21 cellular contexts compared by ENCODE assay signal in the genomic region with DNA sequence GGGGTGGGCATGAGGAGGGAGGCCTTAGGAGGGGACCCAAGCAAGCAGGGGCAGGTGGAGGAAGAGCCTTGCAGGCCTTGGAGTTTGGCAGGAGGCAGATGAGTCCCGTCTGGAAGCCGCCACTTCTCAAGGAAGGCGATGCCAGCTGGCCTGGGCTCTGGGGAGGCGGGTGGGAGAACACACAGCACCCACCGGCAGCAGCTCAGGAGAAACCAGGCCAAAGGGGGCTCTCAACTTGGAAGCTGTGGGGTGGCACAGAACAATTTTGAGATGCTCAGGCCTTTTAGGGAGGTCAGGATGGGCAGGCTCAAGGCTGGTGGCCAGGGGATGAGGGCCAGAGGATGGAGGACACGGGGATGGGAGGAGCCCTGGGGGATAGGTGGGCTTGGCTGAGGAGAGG. TPM values are rescaled to one million over a fixed set of nuclear protein-coding genes. Genes with fewer than 3 reads are reported as not detected.
DNase-seq lines count a peak whose midpoint lies in the region; ATAC-seq, FAIRE-seq and TF ChIP-seq lines count a peak whose summit lies in the region.
"Had no signal": no experiment of that assay in that cellular context is flagged by ENCODE, and none has a peak within 500 bp of the region (broad histone marks: within the 10 kb centered on the region; RNA-seq: fewer than 3 reads in every experiment).

No MANE protein-coding gene starts in this region.

- H4K5ac ChIP-seq in H9 (ENCODE audit: insufficient read length, low read depth, low read length), result no peak overlapping the region

- no peak overlapping the region for H3K18ac ChIP-seq in H9 (ENCODE audit: insufficient read length, low read depth, low read length)

- H3K79me2 ChIP-seq in HepG2 (ENCODE audit: insufficient read depth, low read length), result no peaks in the 10 kb centered on the region
- H3K79me2 ChIP-seq in H9 (ENCODE audit: insufficient read depth, low read length), result no peaks in the 10 kb centered on the region
- H3K79me2 ChIP-seq in osteoblast (ENCODE audit: insufficient read depth, low read length), result no peaks in the 10 kb centered on the region

- no peak overlapping the region for H3K23ac ChIP-seq in H9 (ENCODE audit: insufficient read length, low read depth, low read length)

- H3K14ac ChIP-seq in H9 (ENCODE audit: insufficient read depth, low read length), result no peak overlapping the region

- no peaks in the 10 kb centered on the region for H3K79me1 ChIP-seq in H9 (ENCODE audit: insufficient read depth, low read depth, low read length, poor library complexity, severe bottlenecking)

- H3K9me3 Mint-ChIP-seq in H9, result peaks cover 51 to 84% of the 10 kb centered on the region in 2 experiments

- POLR2A ChIA-PET in HepG2 (lab: Yijun Ruan, JAX), result interaction anchor here (2.1 to 4.2 kb wide), 4 partner anchors 10 to 25 kb away, joined by 5 to 156 read pairs (median 42); a partner anchor contains a TSS

- H4K8ac ChIP-seq in H9 (replicated peaks; ENCODE audit: insufficient read length, low read depth, low read length), result no peak overlapping the region

- H3K9me3 ChIP-seq in HepG2 (ENCODE audit: low read length) (no peaks in the 10 kb centered on the region), right lobe of liver (no peaks in the 10 kb centered on the region), H9 (ENCODE audit: control insufficient read depth, low read depth, low read length) (peaks cover 26% of the 10 kb centered on the region), osteoblast (ENCODE audit: low read depth, low read length) (peaks cover 7% of the 10 kb centered on the region), aorta (ENCODE audit: control insufficient read depth, low read length) (no peaks in the 10 kb centered on the region)

- no peaks in the 10 kb centered on the region for H3K27me3 ChIP-seq in HepG2 (ENCODE audit: control insufficient read depth in 1 of 2, insufficient read depth in 2 of 2, low read length in 2 of 2)
- no peaks in the 10 kb centered on the region for H3K27me3 ChIP-seq in right lobe of liver
- no peaks in the 10 kb centered on the region for H3K27me3 ChIP-seq in H9 (ENCODE audit: insufficient read depth, low read length)
- peaks cover 4% of the 10 kb centered on the region for H3K27me3 ChIP-seq in osteoblast (ENCODE audit: insufficient read depth, low read length)
- H3K27me3 ChIP-seq in aorta (ENCODE audit: control insufficient read depth in 1 of 2, insufficient read depth in 2 of 2, low read length in 1 of 2), result no peaks in the 10 kb centered on the region

- no peaks in the 10 kb centered on the region for H4K20me1 ChIP-seq in HepG2 (ENCODE audit: insufficient read depth, low read length)
- peaks cover 2% of the 10 kb centered on the region for H4K20me1 ChIP-seq in H9 (ENCODE audit: control insufficient read depth, insufficient read depth, insufficient read length)
- H4K20me1 ChIP-seq in osteoblast (ENCODE audit: insufficient read depth, low read length), result no peaks in the 10 kb centered on the region

- no peak overlapping the region for H3K9ac ChIP-seq in HepG2 (ENCODE audit: insufficient read depth, low read depth, low read length)
- no peak overlapping the region for H3K9ac ChIP-seq in H9 (ENCODE audit: extremely low read depth, insufficient read length, low read length)
- H3K9ac ChIP-seq: GM23248 had no signal

- H2AK5ac ChIP-seq in H9 (ENCODE audit: insufficient read length, low read length), result no peak overlapping the region

- CTCF ChIA-PET in HepG2 (lab: Yijun Ruan, JAX; ENCODE audit: low intra/inter-chr PET ratio, low total read pairs), result interaction anchor here (1.5 to 3.1 kb wide), 2 partner anchors 14 to 25 kb away, joined by 5 to 21 read pairs; no protein-coding TSS in a partner anchor

- H3K4me1 Mint-ChIP-seq in H9, result no peaks in the 10 kb centered on the region
- H3K4me1 Mint-ChIP-seq: CD4-positive, alpha-beta memory T cell had no signal

- H3K27ac ChIP-seq in HepG2 (ENCODE audit: extremely low read length, insufficient read depth, low read length), result peak overlapping the region; percentile 43
- no peak overlapping the region for H3K27ac ChIP-seq in right lobe of liver
- H3K27ac ChIP-seq in H9 (ENCODE audit: insufficient read length, low read depth, low read length), result no peak overlapping the region
- no peak overlapping the region for H3K27ac ChIP-seq in osteoblast (ENCODE audit: low read depth, low read length)
- H3K27ac ChIP-seq in aorta (ENCODE audit: low read depth in 1 of 2, low read length in 2 of 2), result no peak overlapping the region
- H3K27ac ChIP-seq: C4-2B, GM23248 had no signal

- WGBS in HepG2 (ENCODE audit: low lambda C conversion rate), result 92% methylated on average over 2 of the region's 6 CpGs
- WGBS in right lobe of liver (ENCODE audit: insufficient coverage, low coverage, low lambda C conversion rate, missing lambda C conversion rate), result 27% methylated on average over 2 of the region's 6 CpGs
- no CpG with 5 or more reads among the region's 6 CpGs for WGBS in H9 (ENCODE audit: extremely low coverage, insufficient read length, low lambda C conversion rate)
- WGBS in aorta, 2 donors, result 75 to 89% methylated on average over 6 of the region's 6 CpGs

- no peak overlapping the region for H3K4ac ChIP-seq in H9 (ENCODE audit: low read depth, low read length)

- TF ChIP-seq RAD21 in HepG2 (CRISPR knock-in tag; IDR thresholded peaks at IDR 0.05), result no peak

- no peak overlapping the region for H2AFZ ChIP-seq in HepG2 (ENCODE audit: low read length)
- no peak overlapping the region for H2AFZ ChIP-seq in H9 (ENCODE audit: low read length)
- no peak overlapping the region for H2AFZ ChIP-seq in osteoblast (ENCODE audit: low read length)
- H2AFZ ChIP-seq: GM23248 had no signal

- H3K56ac ChIP-seq in H9 (ENCODE audit: insufficient read length, low read depth, low read length), result no peak overlapping the region

- H2BK15ac ChIP-seq in H9 (ENCODE audit: low read depth, low read length), result no peak overlapping the region

- BruUV-seq in HepG2 (replicated peaks; lab: Mats Ljungman, UMichigan), result no TSS peak

- no peak overlapping the region for H3T11ph ChIP-seq in H9 (ENCODE audit: low read length)

- no peak for FAIRE-seq in HepG2 (lab: Jason Lieb, UNC)
- FAIRE-seq: D721Med, G401.6, GM12891, GM19239, H54, HTR-8/SVneo had no signal

- DNase-seq in HepG2 (ENCODE audit: low spot score) (no peak), right lobe of liver (no peak), H9 (peak; percentile 18), osteoblast (ENCODE audit: insufficient read length, low spot score, missing footprints) (peak; percentile 80), aorta (no peak), SW 1271 (lab: John Stamatoyannopoulos, UW) (no peak)
- DNase-seq in activated T-cell treated with anti-CD3 and anti-CD28 coated beads, Interleukin-2, amount 50 U/mL, for 48 hours, result no peak
- DNase-seq: ACHN; CD4-positive, alpha-beta memory T cell; DMS153; DMS79 treated with DMSO at 0.1 percent for 48 hours; EL; GM23248 had no signal

- no peak overlapping the region for H3K4me3 ChIP-seq in HepG2 (replicated peaks in 1 of 3; ENCODE audit: insufficient read depth in 1 of 3, low read depth in 2 of 3, low read length in 3 of 3)
- H3K4me3 ChIP-seq in right lobe of liver, result no peak overlapping the region
- no peak overlapping the region for H3K4me3 ChIP-seq in osteoblast (ENCODE audit: insufficient read depth, low read length)
- H3K4me3 ChIP-seq in aorta (ENCODE audit: low read length in 2 of 2), result no peak overlapping the region
- H3K4me3 ChIP-seq: GM23248 had no signal

- TF ChIP-seq EP300 in HepG2 (IDR thresholded peaks at IDR 0.05; ENCODE audit: low read depth in 2 of 2, low read length in 2 of 2), result no peak
- TF ChIP-seq EP300 in HepG2 (CRISPR knock-in tag; IDR thresholded peaks at IDR 0.05; ENCODE audit: borderline replicate concordance), result no peak

- H4K91ac ChIP-seq in H9 (ENCODE audit: insufficient read length, low read depth, low read length), result no peak overlapping the region

- TF ChIP-seq CTCF in HepG2 (CRISPR knock-in tag; IDR thresholded peaks at IDR 0.05) (no peak), right lobe of liver (IDR thresholded peaks at IDR 0.05) (no peak), H9 (conservative IDR thresholded peaks at IDR 0.05) (no peak), osteoblast (IDR thresholded peaks at IDR 0.05; ENCODE audit: extremely low read depth, low read depth, low read length) (no peak)

- peaks cover 75% of the 10 kb centered on the region for H3K4me1 ChIP-seq in HepG2 (ENCODE audit: insufficient read depth, low read length)
- no peaks in the 10 kb centered on the region for H3K4me1 ChIP-seq in right lobe of liver
- H3K4me1 ChIP-seq in H9 (ENCODE audit: insufficient read depth, low read length), result no peaks in the 10 kb centered on the region
- no peaks in the 10 kb centered on the region for H3K4me1 ChIP-seq in osteoblast (ENCODE audit: insufficient read depth, low read length)
- H3K4me1 ChIP-seq in aorta (ENCODE audit: control insufficient read depth in 1 of 2, insufficient read depth in 2 of 2, low read length in 2 of 2), result no peaks in the 10 kb centered on the region

- H2BK120ac ChIP-seq in H9 (ENCODE audit: low read depth, low read length, poor library complexity, severe bottlenecking), result no peak overlapping the region

- H2BK5ac ChIP-seq in H9 (ENCODE audit: insufficient read length, low read length), result no peak overlapping the region

- TF ChIP-seq POLR2A in HepG2 (IDR thresholded peaks at IDR 0.05; ENCODE audit: insufficient read depth in 1 of 2, low read depth in 2 of 2, low read length in 2 of 2) (no peak), right lobe of liver (IDR thresholded peaks at IDR 0.05) (no peak)

- no peak for ATAC-seq in HepG2
- no peak for ATAC-seq in right lobe of liver
- peak; percentile 12 for ATAC-seq in aorta (ENCODE audit: low FRiP score)
- no peak for ATAC-seq in HG03095 (IDR thresholded peaks at IDR 0.05; ENCODE audit: unreplicated experiment)

- no peak overlapping the region for H3K27ac Mint-ChIP-seq in H9
- H3K27ac Mint-ChIP-seq: CD4-positive, alpha-beta memory T cell had no signal

- intact Hi-C loops in HepG2 (cut with micrococcal nuclease; ENCODE audit: unreplicated experiment), result no loop called here
- intact Hi-C loops in right lobe of liver (cut with DNase I), result no loop called here
- intact Hi-C loops in aorta (cut with DNase I), result no loop called here

- H3K4me3 Mint-ChIP-seq in H9, result no peak overlapping the region
- H3K4me3 Mint-ChIP-seq: CD4-positive, alpha-beta memory T cell had no signal

- no peaks in the 10 kb centered on the region for H3K23me2 ChIP-seq in H9 (ENCODE audit: insufficient read length, low read depth, low read length, poor library complexity, severe bottlenecking)

- H3K36me3 ChIP-seq in HepG2 (replicated peaks in 1 of 2; ENCODE audit: control insufficient read depth in 1 of 2, insufficient read depth in 2 of 2, low read length in 2 of 2) (no peaks in the 10 kb centered on the region), right lobe of liver (no peaks in the 10 kb centered on the region), osteoblast (ENCODE audit: insufficient read depth, low read length) (no peaks in the 10 kb centered on the region), aorta (ENCODE audit: control insufficient read depth in 1 of 2, insufficient read depth in 2 of 2, low read length in 1 of 2) (no peaks in the 10 kb centered on the region)

- no peak overlapping the region for H2BK12ac ChIP-seq in H9 (ENCODE audit: insufficient read length, low read depth, low read length)

- H2BK20ac ChIP-seq in H9 (ENCODE audit: low read depth, low read length, poor library complexity, severe bottlenecking), result no peak overlapping the region

- peaks cover 0 to 8% (median 0%) of the 10 kb centered on the region in 3 experiments; a peak in 3 of 7 replicates for H3K36me3 Mint-ChIP-seq in H9 (ENCODE audit: insufficient read depth in 1 of 3, low read depth in 3 of 3)
- H3K36me3 Mint-ChIP-seq: CD4-positive, alpha-beta memory T cell had no signal

- H3K27me3 Mint-ChIP-seq in H9 (ENCODE audit: low read depth), result peaks cover 32% of the 10 kb centered on the region

- no peak overlapping the region for H3K4me2 ChIP-seq in HepG2 (ENCODE audit: low read depth, low read length)
- no peak overlapping the region for H3K4me2 ChIP-seq in H9 (ENCODE audit: insufficient read depth, insufficient read length, low read length)
- H3K4me2 ChIP-seq in osteoblast (ENCODE audit: insufficient read depth, low read length), result no peak overlapping the region

- in situ Hi-C loops in HepG2 (cut with HindIII; ENCODE audit: extremely low pct_ligation_motif_present, low pct_unique_long_range_greater_than_20kb), result no loop called here

RNA-seq across cellular contexts. Expression of a gene that starts 11.6 kb away (rescaled TPM):
- total RNA-seq in HepG2 (2016; rRNA removed; fragmentation: Illumina TruSeq; extraction: Trizol) (357 and 435 TPM in 2 replicates), right lobe of liver (1 to 10 TPM in 2 of 6 experiments, under 1 TPM in 4; 0.33 to 3.9 (median 0.69) TPM), H9 (2021) (2.3 and 2.4 TPM in 2 replicates), osteoblast (under 0.01 TPM in 2 replicates), aorta (not detected)
- 183 and 202 TPM in 2 replicates for total RNA-seq in HepG2 (2016; cell fraction: cytosol; rRNA removed; fragmentation: Illumina TruSeq; extraction: Trizol; ENCODE audit: low read depth)
- 332 and 447 TPM in 2 replicates for total RNA-seq in HepG2 (2016; cell fraction: insoluble cytoplasmic fraction; rRNA removed; fragmentation: Illumina TruSeq; extraction: Trizol)
- 386 and 448 TPM in 2 replicates for total RNA-seq in HepG2 (2016; cell fraction: membrane; rRNA removed; fragmentation: Illumina TruSeq; extraction: Trizol)
- total RNA-seq in HepG2 (2016; cell fraction: nucleus; rRNA removed; fragmentation: Illumina TruSeq; extraction: Trizol), result 159 and 193 TPM in 2 replicates
- polyA plus RNA-seq in HepG2 (2011; rRNA removed) (235 and 335 TPM in 2 replicates), aorta (not detected)
- 239 and 294 TPM in 2 replicates for polyA plus RNA-seq in HepG2 (2011; cell fraction: cytosol; rRNA removed)
- polyA plus RNA-seq in HepG2 (2011; cell fraction: nucleus; rRNA removed), result 263 and 279 TPM in 2 replicates
- 173 and 253 TPM in 2 replicates for polyA plus RNA-seq in HepG2 (2012)
- 162 and 174 TPM in 2 replicates for polyA plus RNA-seq in HepG2 (2016; cell fraction: cytosol; fragmentation: Illumina TruSeq; extraction: Trizol; ENCODE audit: low read depth)
- polyA plus RNA-seq in HepG2 (2016; cell fraction: insoluble cytoplasmic fraction; fragmentation: Illumina TruSeq; extraction: Trizol; ENCODE audit: low read depth), result 322 and 341 TPM in 2 replicates
- polyA plus RNA-seq in HepG2 (2016; cell fraction: membrane; fragmentation: Illumina TruSeq; extraction: Trizol; ENCODE audit: low read depth), result 301 and 303 TPM in 2 replicates
- 275 and 284 TPM in 2 replicates for polyA plus RNA-seq in HepG2 (2016; cell fraction: nucleus; fragmentation: Illumina TruSeq; extraction: Trizol; ENCODE audit: insufficient read depth, low read depth)
- 22.4 and 433 TPM in 2 replicates for polyA minus RNA-seq in HepG2 (2011; rRNA and poly(A)+ RNA removed; ENCODE audit: low replicate concordance)
- 192 and 199 TPM in 2 replicates for polyA minus RNA-seq in HepG2 (2011; cell fraction: cytosol; rRNA and poly(A)+ RNA removed)
- 54.5 and 60.7 TPM in 2 replicates for polyA minus RNA-seq in HepG2 (2011; cell fraction: nucleus; rRNA and poly(A)+ RNA removed)
- total RNA-seq: CD4-positive, alpha-beta memory T cell; GM23248 had no signal
- polyA plus RNA-seq: CD4-positive, alpha-beta memory T cell; GM23248 had no signal

RNA-seq across cellular contexts. Expression of a gene that starts 36.4 kb away (rescaled TPM):
- 23.7 and 25.5 TPM in 2 replicates for total RNA-seq in HepG2 (2016; rRNA removed; fragmentation: Illumina TruSeq; extraction: Trizol)
- total RNA-seq in HepG2 (2016; cell fraction: cytosol; rRNA removed; fragmentation: Illumina TruSeq; extraction: Trizol; ENCODE audit: low read depth), result 68.7 and 75.5 TPM in 2 replicates
- 21.1 and 24.5 TPM in 2 replicates for total RNA-seq in HepG2 (2016; cell fraction: insoluble cytoplasmic fraction; rRNA removed; fragmentation: Illumina TruSeq; extraction: Trizol)
- total RNA-seq in HepG2 (2016; cell fraction: membrane; rRNA removed; fragmentation: Illumina TruSeq; extraction: Trizol), result 70.2 and 79.6 TPM in 2 replicates
- total RNA-seq in HepG2 (2016; cell fraction: nucleus; rRNA removed; fragmentation: Illumina TruSeq; extraction: Trizol), result 9.8 and 13.2 TPM in 2 replicates
- polyA plus RNA-seq in HepG2 (2011; rRNA removed), result 15.0 and 22.0 TPM in 2 replicates
- 21.9 and 25.7 TPM in 2 replicates for polyA plus RNA-seq in HepG2 (2011; cell fraction: cytosol; rRNA removed)
- 11.2 and 14.5 TPM in 2 replicates for polyA plus RNA-seq in HepG2 (2011; cell fraction: nucleus; rRNA removed)
- 8.9 and 11.1 TPM in 2 replicates for polyA plus RNA-seq in HepG2 (2012)
- polyA plus RNA-seq in HepG2 (2016; cell fraction: cytosol; fragmentation: Illumina TruSeq; extraction: Trizol; ENCODE audit: low read depth), result 68.9 and 82.0 TPM in 2 replicates
- polyA plus RNA-seq in HepG2 (2016; cell fraction: insoluble cytoplasmic fraction; fragmentation: Illumina TruSeq; extraction: Trizol; ENCODE audit: low read depth), result 20.1 and 20.6 TPM in 2 replicates
- polyA plus RNA-seq in HepG2 (2016; cell fraction: membrane; fragmentation: Illumina TruSeq; extraction: Trizol; ENCODE audit: low read depth), result 55.1 and 67.3 TPM in 2 replicates
- 15.0 and 20.6 TPM in 2 replicates for polyA plus RNA-seq in HepG2 (2016; cell fraction: nucleus; fragmentation: Illumina TruSeq; extraction: Trizol; ENCODE audit: insufficient read depth, low read depth)
- polyA minus RNA-seq in HepG2 (2011; rRNA and poly(A)+ RNA removed; ENCODE audit: low replicate concordance), result 19.4 and 43.5 TPM in 2 replicates
- polyA minus RNA-seq in HepG2 (2011; cell fraction: cytosol; rRNA and poly(A)+ RNA removed), result 6.7 and 9.8 TPM in 2 replicates
- polyA minus RNA-seq in HepG2 (2011; cell fraction: nucleus; rRNA and poly(A)+ RNA removed), result 5.4 and 6.1 TPM in 2 replicates
- total RNA-seq in right lobe of liver, result 10 to 100 TPM in 2 of 6 experiments, 1 to 10 TPM in 4; 5.6 to 14.0 (median 7.5) TPM
- 16.1 and 18.4 TPM in 2 replicates for total RNA-seq in H9 (2021)
- total RNA-seq in osteoblast, result 29.3 and 33.0 TPM in 2 replicates
- 10 to 100 TPM; 13.5 to 13.6 TPM for total RNA-seq in aorta
- polyA plus RNA-seq in aorta, result 10 to 100 TPM; 28.8 to 40.3 TPM

RNA-seq across cellular contexts. Expression of a gene that starts 38.2 kb away (rescaled TPM):
- total RNA-seq in HepG2 (2016; rRNA removed; fragmentation: Illumina TruSeq; extraction: Trizol) (not detected in 2 replicates), right lobe of liver (under 1 TPM in 1 of 6 experiments, not detected in 5; 0.86 TPM), H9 (2021) (26.2 and 26.8 TPM in 2 replicates), osteoblast (0.29 and 0.36 TPM in 2 replicates), aorta (1 to 10 TPM; 4.3 to 4.9 TPM)
- not detected in 2 replicates for total RNA-seq in HepG2 (2016; cell fraction: cytosol; rRNA removed; fragmentation: Illumina TruSeq; extraction: Trizol; ENCODE audit: low read depth)
- total RNA-seq in HepG2 (2016; cell fraction: insoluble cytoplasmic fraction; rRNA removed; fragmentation: Illumina TruSeq; extraction: Trizol), result not detected in 2 replicates
- not detected in 2 replicates for total RNA-seq in HepG2 (2016; cell fraction: membrane; rRNA removed; fragmentation: Illumina TruSeq; extraction: Trizol)
- total RNA-seq in HepG2 (2016; cell fraction: nucleus; rRNA removed; fragmentation: Illumina TruSeq; extraction: Trizol), result not detected in 2 replicates
- polyA plus RNA-seq in HepG2 (2011; rRNA removed) (33.1 and 55.3 TPM in 2 replicates), aorta (1 to 10 TPM in 1 of 2 donors, not detected in 1; 3.0 TPM)
- polyA plus RNA-seq in HepG2 (2011; cell fraction: cytosol; rRNA removed), result 25.3 and 25.4 TPM in 2 replicates
- 294 and 322 TPM in 2 replicates for polyA plus RNA-seq in HepG2 (2011; cell fraction: nucleus; rRNA removed)
- polyA plus RNA-seq in HepG2 (2012), result 32.4 and 45.3 TPM in 2 replicates
- 0.12 TPM in 1 of 2 replicates, not detected in the other for polyA plus RNA-seq in HepG2 (2016; cell fraction: cytosol; fragmentation: Illumina TruSeq; extraction: Trizol; ENCODE audit: low read depth)
- polyA plus RNA-seq in HepG2 (2016; cell fraction: insoluble cytoplasmic fraction; fragmentation: Illumina TruSeq; extraction: Trizol; ENCODE audit: low read depth), result not detected in 2 replicates
- polyA plus RNA-seq in HepG2 (2016; cell fraction: membrane; fragmentation: Illumina TruSeq; extraction: Trizol; ENCODE audit: low read depth), result not detected in 2 replicates
- 1.2 TPM in 1 of 2 replicates, not detected in the other for polyA plus RNA-seq in HepG2 (2016; cell fraction: nucleus; fragmentation: Illumina TruSeq; extraction: Trizol; ENCODE audit: insufficient read depth, low read depth)
- 0.91 and 21.5 TPM in 2 replicates for polyA minus RNA-seq in HepG2 (2011; rRNA and poly(A)+ RNA removed; ENCODE audit: low replicate concordance)
- polyA minus RNA-seq in HepG2 (2011; cell fraction: cytosol; rRNA and poly(A)+ RNA removed), result 8.9 and 13.2 TPM in 2 replicates
- polyA minus RNA-seq in HepG2 (2011; cell fraction: nucleus; rRNA and poly(A)+ RNA removed), result 42.2 and 53.6 TPM in 2 replicates
- total RNA-seq: CD4-positive, alpha-beta memory T cell; GM23248 had no signal
- polyA plus RNA-seq: CD4-positive, alpha-beta memory T cell; GM23248 had no signal

RNA-seq across cellular contexts. Expression of a gene that starts 52.3 kb away (rescaled TPM):
- total RNA-seq in HepG2 (2016; rRNA removed; fragmentation: Illumina TruSeq; extraction: Trizol) (9.0 and 13.9 TPM in 2 replicates), right lobe of liver (1 to 10 TPM; 1.6 to 9.2 (median 2.9) TPM), H9 (2021) (229 and 231 TPM in 2 replicates), osteoblast (15.3 and 19.5 TPM in 2 replicates), aorta (10 to 100 TPM; 16.2 to 26.7 TPM)
- 5.6 and 6.3 TPM in 2 replicates for total RNA-seq in HepG2 (2016; cell fraction: cytosol; rRNA removed; fragmentation: Illumina TruSeq; extraction: Trizol; ENCODE audit: low read depth)
- 8.6 and 16.2 TPM in 2 replicates for total RNA-seq in HepG2 (2016; cell fraction: insoluble cytoplasmic fraction; rRNA removed; fragmentation: Illumina TruSeq; extraction: Trizol)
- 22.0 and 22.3 TPM in 2 replicates for total RNA-seq in HepG2 (2016; cell fraction: membrane; rRNA removed; fragmentation: Illumina TruSeq; extraction: Trizol)
- total RNA-seq in HepG2 (2016; cell fraction: nucleus; rRNA removed; fragmentation: Illumina TruSeq; extraction: Trizol), result 11.0 and 18.5 TPM in 2 replicates
- polyA plus RNA-seq in HepG2 (2011; rRNA removed) (176 and 264 TPM in 2 replicates), aorta (10 to 100 TPM; 13.9 to 14.7 TPM)
- polyA plus RNA-seq in HepG2 (2011; cell fraction: cytosol; rRNA removed), result 196 and 214 TPM in 2 replicates
- 723 and 745 TPM in 2 replicates for polyA plus RNA-seq in HepG2 (2011; cell fraction: nucleus; rRNA removed)
- 356 and 405 TPM in 2 replicates for polyA plus RNA-seq in HepG2 (2012)
- polyA plus RNA-seq in HepG2 (2016; cell fraction: cytosol; fragmentation: Illumina TruSeq; extraction: Trizol; ENCODE audit: low read depth), result 10.4 and 12.7 TPM in 2 replicates
- 19.8 and 27.0 TPM in 2 replicates for polyA plus RNA-seq in HepG2 (2016; cell fraction: insoluble cytoplasmic fraction; fragmentation: Illumina TruSeq; extraction: Trizol; ENCODE audit: low read depth)
- 35.0 and 35.9 TPM in 2 replicates for polyA plus RNA-seq in HepG2 (2016; cell fraction: membrane; fragmentation: Illumina TruSeq; extraction: Trizol; ENCODE audit: low read depth)
- polyA plus RNA-seq in HepG2 (2016; cell fraction: nucleus; fragmentation: Illumina TruSeq; extraction: Trizol; ENCODE audit: insufficient read depth, low read depth), result 58.3 and 60.5 TPM in 2 replicates
- 85.4 and 544 TPM in 2 replicates for polyA minus RNA-seq in HepG2 (2011; rRNA and poly(A)+ RNA removed; ENCODE audit: low replicate concordance)
- 145 and 181 TPM in 2 replicates for polyA minus RNA-seq in HepG2 (2011; cell fraction: cytosol; rRNA and poly(A)+ RNA removed)
- polyA minus RNA-seq in HepG2 (2011; cell fraction: nucleus; rRNA and poly(A)+ RNA removed), result 106 and 150 TPM in 2 replicates

Comparison
In these comparisons a context has a peak if more than half of its experiments do, and no peak if none do; other contexts are left out.
1. RNA of a gene that starts 11.6 kb away (total RNA-seq): 159 to 448 TPM in HepG2; 2.3 to 2.4 TPM in H9, 0.33 to 3.9 TPM in right lobe of liver, not detected in aorta and under 0.01 TPM in osteoblast; every median in the first group is over 10 times any median in the second.
2. DNase-seq: peak in H9 (single experiment) and osteoblast (single experiment); none in HepG2 (single experiment), right lobe of liver (0 of 3), aorta (0 of 2), SW 1271 (0 of 2) and activated T-cell treated with anti-CD3 and anti-CD28 coated beads, Interleukin-2, amount 50 U/mL, for 48 hours (0 of 2).